ENCODE assay signal across 12 cellular contexts in genomic region chr5:81513982-81514381, GRCh38.
DNase-seq lines count a peak whose midpoint lies in the region; ATAC-seq, FAIRE-seq and TF ChIP-seq lines count a peak whose summit lies in the region.
"Had no signal": no experiment of that assay in that cellular context is flagged by ENCODE, and none has a peak within 500 bp of the region (broad histone marks: within the 10 kb centered on the region; RNA-seq: fewer than 3 reads in every experiment).

No MANE protein-coding gene starts in this region.

- H3K9me3 ChIP-seq in Loucy (ENCODE audit: insufficient read depth, low read depth, low read length) (no peaks in the 10 kb centered on the region), body of pancreas (no peaks in the 10 kb centered on the region), pancreas (no peaks in the 10 kb centered on the region)
- H3K9me3 ChIP-seq: BLaER1 treated with 17β-estradiol and CSF1 and Interleukin-3, amounts not matched to agents 10 nM and 100 nM; spleen had no signal

- H3K27ac ChIP-seq in body of pancreas (no peak overlapping the region), pancreas (no peak overlapping the region)
- H3K27ac ChIP-seq: BLaER1 treated with 17β-estradiol and CSF1 and Interleukin-3, amounts not matched to agents 10 nM and 100 nM; spleen had no signal

- TF ChIP-seq POLR2A in body of pancreas (IDR thresholded peaks at IDR 0.05): no peak

- H3K36me3 Mint-ChIP-seq in activated T-helper 2 cell treated with anti-CD3 and anti-CD28 coated beads, Interferon-gamma antibody, Interleukin-2, Interleukin-4, amounts not matched to agents 10 μg/mL and 5 μg/mL and 100 μg/mL, durations not matched to agents 14 hours and 24 hours and 36 hours (ENCODE audit: low read depth): peaks cover 4% of the 10 kb centered on the region
- H3K36me3 Mint-ChIP-seq: activated naive CD8-positive, alpha-beta T cell treated with anti-CD3 and anti-CD28 coated beads, Interleukin-2, amount 10 ng/mL, durations not matched to agents 7 days and 5 days had no signal

- peaks cover 19% of the 10 kb centered on the region for H3K79me2 ChIP-seq in Loucy (ENCODE audit: insufficient read depth, low read length)

- no peak overlapping the region for H3K9ac ChIP-seq in Loucy (ENCODE audit: low read depth, low read length, poor library complexity, severe bottlenecking)
- H3K9ac ChIP-seq: BLaER1 treated with 17β-estradiol and CSF1 and Interleukin-3, amounts not matched to agents 10 nM and 100 nM had no signal

- FAIRE-seq in pancreas (lab: Jason Lieb, UNC): peak; percentile 67

- no peak overlapping the region for H3K4me2 ChIP-seq in Loucy (ENCODE audit: low read depth, low read length, poor library complexity, severe bottlenecking)
- H3K4me2 ChIP-seq: BLaER1 treated with 17β-estradiol and CSF1 and Interleukin-3, amounts not matched to agents 10 nM and 100 nM had no signal

- H3K27me3 ChIP-seq in Loucy (ENCODE audit: insufficient read depth, low read length, poor library complexity, severe bottlenecking) (no peaks in the 10 kb centered on the region), body of pancreas (no peaks in the 10 kb centered on the region), pancreas (no peaks in the 10 kb centered on the region)
- H3K27me3 ChIP-seq: BLaER1 treated with 17β-estradiol and CSF1 and Interleukin-3, amounts not matched to agents 10 nM and 100 nM; spleen had no signal

- H3K9me2 ChIP-seq in Loucy (replicated peaks; ENCODE audit: low read depth, low read length): no peaks in the 10 kb centered on the region

- H3K4me3 Mint-ChIP-seq in activated T-helper 2 cell treated with anti-CD3 and anti-CD28 coated beads, Interferon-gamma antibody, Interleukin-2, Interleukin-4, amounts not matched to agents 10 μg/mL and 5 μg/mL and 100 μg/mL, durations not matched to agents 14 hours and 24 hours and 36 hours (ENCODE audit: low read depth): no peak overlapping the region
- H3K4me3 Mint-ChIP-seq: activated naive CD8-positive, alpha-beta T cell treated with anti-CD3 and anti-CD28 coated beads, Interleukin-2, amount 10 ng/mL, durations not matched to agents 7 days and 5 days had no signal

- no peaks in the 10 kb centered on the region for H3K9me3 Mint-ChIP-seq in activated T-helper 2 cell treated with anti-CD3 and anti-CD28 coated beads, Interferon-gamma antibody, Interleukin-2, Interleukin-4, amounts not matched to agents 10 μg/mL and 5 μg/mL and 100 μg/mL, durations not matched to agents 14 hours and 24 hours and 36 hours
- H3K9me3 Mint-ChIP-seq: activated naive CD8-positive, alpha-beta T cell treated with anti-CD3 and anti-CD28 coated beads, Interleukin-2, amount 10 ng/mL, durations not matched to agents 7 days and 5 days had no signal

- no peaks in the 10 kb centered on the region for H3F3A ChIP-seq in Loucy (ENCODE audit: low read depth)

- no peak overlapping the region for H3K4me3 ChIP-seq in Loucy (ENCODE audit: low read length, poor library complexity, severe bottlenecking)
- no peak overlapping the region for H3K4me3 ChIP-seq in body of pancreas
- no peak overlapping the region for H3K4me3 ChIP-seq in pancreas
- H3K4me3 ChIP-seq: BLaER1 treated with 17β-estradiol and CSF1 and Interleukin-3, amounts not matched to agents 10 nM and 100 nM; spleen had no signal

- H2AFZ ChIP-seq in Loucy (ENCODE audit: low read length): no peak overlapping the region

- intact Hi-C loops in body of pancreas (cut with DNase I): loop anchor here (5.0 kb wide), 1 partner anchor 233 kb away; no protein-coding TSS in a partner anchor
- intact Hi-C loops in pancreas (cut with DNase I): loop anchor here in 1 of 3 donors (10.0 kb wide), 1 partner anchor 341 kb away; no protein-coding TSS in a partner anchor
- intact Hi-C loops in activated T-helper 2 cell treated with anti-CD3 and anti-CD28 coated beads, Interferon-gamma antibody, Interleukin-2, Interleukin-4, amounts not matched to agents 10 μg/mL and 5 μg/mL and 100 μg/mL, durations not matched to agents 14 hours and 24 hours and 36 hours (cut with micrococcal nuclease): loop anchor here (2.0 kb wide), 1 partner anchor 235 kb away; no protein-coding TSS in a partner anchor

- H3K4me1 ChIP-seq in Loucy (ENCODE audit: insufficient read depth, low read length, poor library complexity, severe bottlenecking) (peaks cover 37% of the 10 kb centered on the region), body of pancreas (peaks cover 3% of the 10 kb centered on the region), pancreas (no peaks in the 10 kb centered on the region)

- no peak for ATAC-seq in body of pancreas
- peak in 2 of 4 donors; percentile 51 to 64 for ATAC-seq in pancreas

- H4K20me1 ChIP-seq in Loucy (ENCODE audit: insufficient read depth, low read length, poor library complexity, severe bottlenecking): no peaks in the 10 kb centered on the region
- H4K20me1 ChIP-seq: BLaER1 treated with 17β-estradiol and CSF1 and Interleukin-3, amounts not matched to agents 10 nM and 100 nM had no signal

- peaks cover 20% of the 10 kb centered on the region for H3K36me3 ChIP-seq in Loucy (ENCODE audit: insufficient read depth, low read length)
- H3K36me3 ChIP-seq in body of pancreas (replicated peaks in 1 of 2; ENCODE audit: insufficient read depth in 1 of 2, low read depth in 2 of 2): no peaks in the 10 kb centered on the region
- no peaks in the 10 kb centered on the region for H3K36me3 ChIP-seq in pancreas
- H3K36me3 ChIP-seq: spleen had no signal

- DNase-seq in SIG-M5 treated with dmso at 0.1 percent for 504 hours (lab: John Stamatoyannopoulos, UW; ENCODE audit: unreplicated experiment): peak; percentile 28
- no peak for DNase-seq in SIG-M5 (lab: John Stamatoyannopoulos, UW)
- DNase-seq in body of pancreas: no peak
- DNase-seq in pancreas: no peak
- DNase-seq in activated T-cell treated with anti-CD3 and anti-CD28 coated beads for 4 hours: no peak
- DNase-seq in NK-92 treated with Interleukin-12 subunit alpha and Interleukin-12 subunit beta, amount 100 ng/mL, for 24 hours (lab: John Stamatoyannopoulos, UW): no peak
- DNase-seq in activated T-helper 2 cell treated with anti-CD3 and anti-CD28 coated beads, Interferon-gamma antibody, Interleukin-2, Interleukin-4, amounts not matched to agents 10 μg/mL and 5 μg/mL and 100 μg/mL, durations not matched to agents 14 hours and 24 hours and 36 hours (ENCODE audit: low spot score): no peak
- DNase-seq: activated naive CD8-positive, alpha-beta T cell treated with anti-CD3 and anti-CD28 coated beads, Interleukin-2, amount 10 ng/mL, durations not matched to agents 7 days and 5 days; spleen; T-helper 1 cell had no signal

- peaks cover 6% of the 10 kb centered on the region for H3K4me1 Mint-ChIP-seq in activated T-helper 2 cell treated with anti-CD3 and anti-CD28 coated beads, Interferon-gamma antibody, Interleukin-2, Interleukin-4, amounts not matched to agents 10 μg/mL and 5 μg/mL and 100 μg/mL, durations not matched to agents 14 hours and 24 hours and 36 hours (ENCODE audit: low read depth)
- H3K4me1 Mint-ChIP-seq: activated naive CD8-positive, alpha-beta T cell treated with anti-CD3 and anti-CD28 coated beads, Interleukin-2, amount 10 ng/mL, durations not matched to agents 7 days and 5 days had no signal

- no peaks in the 10 kb centered on the region for H3K27me3 Mint-ChIP-seq in activated T-helper 2 cell treated with anti-CD3 and anti-CD28 coated beads, Interferon-gamma antibody, Interleukin-2, Interleukin-4, amounts not matched to agents 10 μg/mL and 5 μg/mL and 100 μg/mL, durations not matched to agents 14 hours and 24 hours and 36 hours (ENCODE audit: low read depth)
- H3K27me3 Mint-ChIP-seq: activated naive CD8-positive, alpha-beta T cell treated with anti-CD3 and anti-CD28 coated beads, Interleukin-2, amount 10 ng/mL, durations not matched to agents 7 days and 5 days had no signal

- no peak overlapping the region for H3K27ac Mint-ChIP-seq in activated T-helper 2 cell treated with anti-CD3 and anti-CD28 coated beads, Interferon-gamma antibody, Interleukin-2, Interleukin-4, amounts not matched to agents 10 μg/mL and 5 μg/mL and 100 μg/mL, durations not matched to agents 14 hours and 24 hours and 36 hours
- H3K27ac Mint-ChIP-seq: activated naive CD8-positive, alpha-beta T cell treated with anti-CD3 and anti-CD28 coated beads, Interleukin-2, amount 10 ng/mL, durations not matched to agents 7 days and 5 days had no signal

- TF ChIP-seq CTCF in Loucy (conservative IDR thresholded peaks at IDR 0.05; ENCODE audit: low read length) (peak; percentile 62), body of pancreas (IDR thresholded peaks at IDR 0.05) (peak in 5 of 7 experiments; percentile 14 to 39 (median 23)), pancreas (IDR thresholded peaks at IDR 0.05) (no peak)

Comparison
In these comparisons a context has a peak if more than half of its experiments do, and no peak if none do; other contexts are left out.
1. CTCF ChIP-seq: peak in Loucy (single experiment) and body of pancreas (5 of 7); none in pancreas (0 of 4).